Comparison of ENCODE assay signal across 9 cellular contexts in genomic region chr6:110357298-110357695, GRCh38.
A peak's percentile ranks its signal among the peaks of the same experiment; 100 is the strongest.
DNase-seq lines count a peak whose midpoint lies in the region; ATAC-seq lines count a peak whose summit lies in the region.
"Had no signal": no experiment of that assay in that cellular context is flagged by ENCODE, and none has a peak within 500 bp of the region (broad histone marks: within the 10 kb centered on the region; RNA-seq: fewer than 3 reads in every experiment).

No MANE protein-coding gene starts in this region.

- H3K27me3 ChIP-seq in HUES48 (ENCODE audit: control insufficient read depth, insufficient read depth, low read length) (peaks cover 40% of the 10 kb centered on the region), adipocyte (replicated peaks; ENCODE audit: control insufficient read depth, insufficient read depth, low read length) (peaks cover 44% of the 10 kb centered on the region)

- H3K36me3 Mint-ChIP-seq in stimulated activated memory B cell treated with anti-CD40 and anti-IgM and Interleukin-4, amounts not matched to agents 10 μg/mL and 1 μg/mL and 100 μg/mL, for 72 hours: peaks cover 6% of the 10 kb centered on the region

- H3K27ac Mint-ChIP-seq in stimulated activated memory B cell treated with anti-CD40 and anti-IgM and Interleukin-4, amounts not matched to agents 10 μg/mL and 1 μg/mL and 100 μg/mL, for 72 hours: no peak overlapping the region

- peaks cover 66% of the 10 kb centered on the region for H3K27me3 Mint-ChIP-seq in stimulated activated memory B cell treated with anti-CD40 and anti-IgM and Interleukin-4, amounts not matched to agents 10 μg/mL and 1 μg/mL and 100 μg/mL, for 72 hours

- ATAC-seq in stimulated activated memory B cell treated with anti-CD40 and anti-IgM and Interleukin-4, amounts not matched to agents 10 μg/mL and 1 μg/mL and 100 μg/mL, for 72 hours: no peak
- ATAC-seq in HG03354 (IDR thresholded peaks at IDR 0.05; ENCODE audit: poor library complexity, severe bottlenecking, unreplicated experiment): no peak

- H3K9ac ChIP-seq in HUES48 (ENCODE audit: low read depth, low read length) (no peak overlapping the region), adipocyte (ENCODE audit: low read length) (peak overlapping the region; percentile 19)

- H3K4me3 Mint-ChIP-seq in stimulated activated memory B cell treated with anti-CD40 and anti-IgM and Interleukin-4, amounts not matched to agents 10 μg/mL and 1 μg/mL and 100 μg/mL, for 72 hours: peak overlapping the region; percentile 81

- peaks cover 12% of the 10 kb centered on the region for H3K4me1 Mint-ChIP-seq in stimulated activated memory B cell treated with anti-CD40 and anti-IgM and Interleukin-4, amounts not matched to agents 10 μg/mL and 1 μg/mL and 100 μg/mL, for 72 hours

- H3K36me3 ChIP-seq in HUES48 (ENCODE audit: control insufficient read depth, insufficient read depth, low read length): no peaks in the 10 kb centered on the region
- no peaks in the 10 kb centered on the region for H3K36me3 ChIP-seq in adipocyte (ENCODE audit: control insufficient read depth, insufficient read depth, low read length, severe bottlenecking)
- H3K36me3 ChIP-seq: SJSA1 had no signal

- peaks cover 49% of the 10 kb centered on the region for H3K4me1 ChIP-seq in HUES48 (ENCODE audit: control insufficient read depth, insufficient read depth, low read length)
- peaks cover 9% of the 10 kb centered on the region for H3K4me1 ChIP-seq in adipocyte (ENCODE audit: control insufficient read depth, insufficient read depth, low read length)

- H3K9me3 ChIP-seq in HUES48 (ENCODE audit: control insufficient read depth, insufficient read depth, low read length) (no peaks in the 10 kb centered on the region), adipocyte (ENCODE audit: control insufficient read depth, low read length) (peaks cover 12% of the 10 kb centered on the region)
- H3K9me3 ChIP-seq: SJSA1 had no signal

- DNase-seq in adipocyte (ENCODE audit: low read depth) (no peak), iris pigment epithelial cell (ENCODE audit: low read depth) (peak; percentile 10), UCSD-AML1 (lab: John Stamatoyannopoulos, UW; ENCODE audit: unreplicated experiment) (no peak)
- DNase-seq in activated CD4-positive, CD25-positive, alpha-beta regulatory T cell treated with anti-CD3 and anti-CD28 coated beads, Interleukin-2, amount 50 U/mL, for 72 hours: no peak
- DNase-seq in stimulated activated CD4-positive, alpha-beta T cell treated with anti-CD3 and anti-CD28 coated beads, Interleukin-15, amount 100 ng/mL, for 24 hours: no peak

- no peak overlapping the region for H3K27ac ChIP-seq in HUES48 (ENCODE audit: low read depth, low read length)
- H3K27ac ChIP-seq: SJSA1 had no signal

- no peaks in the 10 kb centered on the region for H3K9me3 Mint-ChIP-seq in stimulated activated memory B cell treated with anti-CD40 and anti-IgM and Interleukin-4, amounts not matched to agents 10 μg/mL and 1 μg/mL and 100 μg/mL, for 72 hours

- H3K4me3 ChIP-seq in HUES48 (ENCODE audit: low read depth, low read length) (peak overlapping the region; percentile 66), adipocyte (ENCODE audit: low read length) (peak overlapping the region; percentile 75)
- H3K4me3 ChIP-seq: SJSA1 had no signal
